8 cellular contexts compared by ENCODE assay signal in genomic region chr5:40797273-40798011, GRCh38. TPM values are rescaled to one million over a fixed set of nuclear protein-coding genes. Genes with fewer than 3 reads are reported as not detected.
DNase-seq lines count a peak whose midpoint lies in the region; TF ChIP-seq lines count a peak whose summit lies in the region.

No MANE protein-coding gene starts in this region.

- H3K27ac ChIP-seq in SJSA1 = peak overlapping the region; percentile 77
- H3K27ac ChIP-seq in osteoblast (ENCODE audit: low read depth, low read length) = peak overlapping the region; percentile 70
- peak overlapping the region; percentile 94 to 96 for H3K27ac ChIP-seq in testis

- H3K27me3 ChIP-seq in H7 (ENCODE audit: control insufficient read depth, insufficient read depth, low read length) = no peaks in the 10 kb centered on the region
- H3K27me3 ChIP-seq in SJSA1 (replicated peaks) = no peaks in the 10 kb centered on the region
- no peaks in the 10 kb centered on the region for H3K27me3 ChIP-seq in osteoblast (ENCODE audit: insufficient read depth, low read length)
- no peaks in the 10 kb centered on the region for H3K27me3 ChIP-seq in testis

- TF ChIP-seq POLR2A in testis (IDR thresholded peaks at IDR 0.05) = no peak

- TF ChIP-seq CTCF in LNCaP clone FGC (IDR thresholded peaks at IDR 0.05; ENCODE audit: control insufficient read depth, extremely low read depth, insufficient read depth) (no peak), osteoblast (IDR thresholded peaks at IDR 0.05; ENCODE audit: extremely low read depth, low read depth, low read length) (no peak), testis (IDR thresholded peaks at IDR 0.05) (no peak)

- H2AFZ ChIP-seq in osteoblast (ENCODE audit: low read length) = peak overlapping the region; percentile 93

- H3K36me3 ChIP-seq in H7 (replicated peaks; ENCODE audit: control insufficient read depth, insufficient read depth, low read length) (no peaks in the 10 kb centered on the region), SJSA1 (peaks cover 24% of the 10 kb centered on the region), osteoblast (ENCODE audit: insufficient read depth, low read length) (peaks cover 3% of the 10 kb centered on the region), testis (ENCODE audit: low read depth, missing control alignments) (no peaks in the 10 kb centered on the region)

- H3K79me2 ChIP-seq in osteoblast (ENCODE audit: insufficient read depth, low read length) = peaks cover 52% of the 10 kb centered on the region

- no peaks in the 10 kb centered on the region for H3K9me3 ChIP-seq in SJSA1 (replicated peaks)
- no peaks in the 10 kb centered on the region for H3K9me3 ChIP-seq in osteoblast (ENCODE audit: low read depth, low read length)
- no peaks in the 10 kb centered on the region for H3K9me3 ChIP-seq in testis

- intact Hi-C loops in testis (cut with DNase I; ENCODE audit: low total_unique reads) = no loop called here

- H3K4me2 ChIP-seq in osteoblast (ENCODE audit: insufficient read depth, low read length) = peak overlapping the region; percentile 77

- peaks cover 29% of the 10 kb centered on the region for H4K20me1 ChIP-seq in osteoblast (ENCODE audit: insufficient read depth, low read length)

- DNase-seq in Daoy (ENCODE audit: low read depth) (peak; percentile 86), H7 (peak; percentile 91), LNCaP clone FGC (ENCODE audit: low read depth) (no peak), SJSA1 (ENCODE audit: low read depth in 1 of 2, low spot score in 2 of 2) (peak; percentile 85 to 93), glomerular endothelial cell (ENCODE audit: extremely low read depth, low read depth, low spot score) (peak; percentile 58), osteoblast (ENCODE audit: insufficient read length, low spot score, missing footprints) (peak; percentile 94), testis (peak; percentile 84)
- peak; percentile 78 for DNase-seq in activated naive CD4-positive, alpha-beta T cell treated with Interleukin-2 at 50 U/mL for 16 hours

- H3K4me1 ChIP-seq in SJSA1 (replicated peaks) = peaks cover 11% of the 10 kb centered on the region
- peaks cover 18% of the 10 kb centered on the region for H3K4me1 ChIP-seq in osteoblast (ENCODE audit: insufficient read depth, low read length)
- peaks cover 15% of the 10 kb centered on the region for H3K4me1 ChIP-seq in testis

- H3K4me3 ChIP-seq in H7 (ENCODE audit: insufficient read depth, low read depth, low read length) = peak overlapping the region; percentile 99
- H3K4me3 ChIP-seq in LNCaP clone FGC (ENCODE audit: low read depth, low read length) = peak overlapping the region; percentile 69
- H3K4me3 ChIP-seq in SJSA1 = peak overlapping the region; percentile 57
- H3K4me3 ChIP-seq in osteoblast (ENCODE audit: insufficient read depth, low read length) = peak overlapping the region; percentile 96
- H3K4me3 ChIP-seq in testis = peak overlapping the region; percentile 66 to 96

- 0 to 1% methylated on average over 21 to 47 of the region's 56 CpGs for WGBS in testis, 2 donors

RNA-seq across cellular contexts. Expression of gene PRKAA1, which starts 0.7 kb away (rescaled TPM):
- total RNA-seq in Daoy (2014; rRNA removed; shearing (Covaris generic)) = 52.6 and 78.2 TPM in 2 replicates
- total RNA-seq in H7 (2014; rRNA removed; shearing (Covaris generic)) = 30.2 and 46.5 TPM in 2 replicates
- total RNA-seq in SJSA1 (2014; rRNA removed; shearing (Covaris generic)) = 106 and 113 TPM in 2 replicates
- total RNA-seq in glomerular endothelial cell = 79.3 and 90.7 TPM in 2 replicates
- 95.5 and 110 TPM in 2 replicates for total RNA-seq in osteoblast
- total RNA-seq in testis = 10 to 100 TPM; 81.7 to 92.8 TPM
- polyA plus RNA-seq in testis (ENCODE audit: insufficient read depth, low read depth, low replicate concordance) = 144 TPM

RNA-seq across cellular contexts. Expression of gene RPL37, which starts 37.6 kb away (rescaled TPM):
- total RNA-seq in Daoy (2014; rRNA removed; shearing (Covaris generic)) = 312 and 606 TPM in 2 replicates
- 1,413 and 1,683 TPM in 2 replicates for total RNA-seq in H7 (2014; rRNA removed; shearing (Covaris generic))
- total RNA-seq in SJSA1 (2014; rRNA removed; shearing (Covaris generic)) = 145 and 281 TPM in 2 replicates
- total RNA-seq in glomerular endothelial cell (115 and 223 TPM in 2 replicates), osteoblast (220 and 385 TPM in 2 replicates), testis (100 to 1,000 TPM in 1 of 2 donors, 10 to 100 TPM in 1; 99.1 to 174 TPM)
- 1,089 TPM for polyA plus RNA-seq in testis (ENCODE audit: insufficient read depth, low read depth, low replicate concordance)

RNA-seq across cellular contexts. Expression of gene TTC33, which starts 41.7 kb away (rescaled TPM):
- total RNA-seq in Daoy (2014; rRNA removed; shearing (Covaris generic)) = 14.7 and 16.2 TPM in 2 replicates
- total RNA-seq in H7 (2014; rRNA removed; shearing (Covaris generic)) = 7.8 and 8.1 TPM in 2 replicates
- total RNA-seq in SJSA1 (2014; rRNA removed; shearing (Covaris generic)) = 19.1 and 19.4 TPM in 2 replicates
- 6.7 and 6.8 TPM in 2 replicates for total RNA-seq in glomerular endothelial cell
- 13.8 and 14.5 TPM in 2 replicates for total RNA-seq in osteoblast
- total RNA-seq in testis = 10 to 100 TPM; 14.7 to 15.2 TPM
- 16.5 TPM for polyA plus RNA-seq in testis (ENCODE audit: insufficient read depth, low read depth, low replicate concordance)

RNA-seq across cellular contexts. Expression of gene CARD6, which starts 43.7 kb away (rescaled TPM):
- total RNA-seq in Daoy (2014; rRNA removed; shearing (Covaris generic)) = 2.1 and 2.7 TPM in 2 replicates
- total RNA-seq in H7 (2014; rRNA removed; shearing (Covaris generic)) = 0.22 and 0.35 TPM in 2 replicates
- total RNA-seq in SJSA1 (2014; rRNA removed; shearing (Covaris generic)) = 4.3 and 6.6 TPM in 2 replicates
- total RNA-seq in glomerular endothelial cell (16.6 and 24.4 TPM in 2 replicates), osteoblast (19.5 and 24.8 TPM in 2 replicates), testis (1 to 10 TPM; 3.1 to 4.8 TPM)
- 3.0 TPM for polyA plus RNA-seq in testis (ENCODE audit: insufficient read depth, low read depth, low replicate concordance)
